1 cellular context compared by ENCODE assay signal in the genomic region with DNA sequence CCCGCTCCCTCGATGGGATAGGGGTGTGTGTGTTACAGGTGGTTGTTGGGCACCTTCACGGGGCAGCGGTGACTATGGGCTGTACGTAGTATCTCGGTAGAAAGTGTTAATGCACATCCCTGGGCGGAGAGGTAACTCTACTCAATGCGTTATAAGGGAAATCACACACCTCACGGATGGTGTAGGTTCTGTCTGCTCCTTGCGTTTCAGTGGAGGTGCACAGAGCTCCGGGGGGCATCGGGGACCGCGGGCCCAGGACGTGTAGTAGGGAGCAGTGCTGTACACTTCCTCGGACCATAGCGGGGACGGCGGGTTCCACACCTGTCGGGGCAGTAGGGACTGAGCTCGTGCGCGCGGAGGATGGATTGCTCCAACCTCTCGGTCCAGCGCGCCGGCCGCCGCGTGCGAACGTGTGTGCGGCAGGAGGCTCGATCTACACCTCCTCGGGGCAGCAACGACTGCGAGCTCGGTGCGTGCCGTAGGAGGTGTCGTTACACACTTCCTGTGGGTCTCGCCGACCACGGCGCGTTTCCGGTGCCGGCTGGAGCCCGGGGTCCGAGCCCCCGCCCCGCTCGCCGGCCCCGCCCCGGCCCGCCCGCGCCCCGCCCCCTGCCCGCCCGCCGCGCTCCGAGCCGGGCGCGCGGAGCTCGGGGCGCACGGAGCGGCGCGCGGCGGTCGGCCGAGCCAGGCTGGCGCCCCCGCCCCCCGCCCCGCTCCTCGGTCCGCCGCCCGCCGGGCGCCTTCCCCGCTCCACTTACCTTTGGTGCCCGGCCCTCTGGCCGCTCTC.
A peak's percentile ranks its signal among the peaks of the same experiment; 100 is the strongest.
TF ChIP-seq lines count a peak whose summit lies in the region.

A gene with protein sequence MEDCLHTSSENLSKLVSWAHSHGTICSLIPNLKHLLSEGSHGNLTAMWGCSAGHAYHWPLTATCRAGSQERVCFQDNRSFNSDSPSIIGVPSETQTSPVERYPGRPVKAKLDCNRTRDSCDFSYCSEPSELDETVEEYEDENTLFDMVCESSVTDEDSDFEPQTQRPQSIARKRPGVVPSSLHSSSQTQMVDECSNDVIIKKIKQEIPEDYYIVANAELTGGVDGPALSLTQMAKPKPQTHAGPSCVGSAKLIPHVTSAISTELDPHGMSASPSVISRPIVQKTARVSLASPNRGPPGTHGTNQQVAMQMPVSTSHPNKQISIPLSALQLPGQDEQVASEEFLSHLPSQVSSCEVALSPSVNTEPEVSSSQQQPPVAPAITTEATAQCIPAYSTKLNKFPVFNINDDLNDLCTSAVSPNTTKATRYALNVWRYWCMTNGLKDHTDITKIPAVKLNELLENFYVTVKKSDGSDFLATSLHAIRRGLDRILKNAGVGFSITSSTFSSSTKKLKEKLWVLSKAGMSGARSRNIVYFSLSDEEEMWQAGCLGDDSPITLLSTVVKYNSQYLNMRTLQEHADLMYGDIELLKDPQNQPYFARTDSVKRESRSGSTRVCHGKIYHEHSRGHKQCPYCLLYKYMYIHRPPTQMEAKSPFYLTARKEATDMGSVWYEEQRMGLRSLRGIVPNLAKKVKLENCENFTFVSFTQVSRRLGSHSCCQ (plus strand): TSS at position 607 of the 787 bp plus-strand sequence. CDS start 87,254 bp downstream, outside the sequence.

TF ChIP-seq in HepG2, 621 proteins besides CTCF, POLR2A, EP300 and RAD21 (continued from another document and continues in another):
- TF ChIP-seq, protein P1, sequence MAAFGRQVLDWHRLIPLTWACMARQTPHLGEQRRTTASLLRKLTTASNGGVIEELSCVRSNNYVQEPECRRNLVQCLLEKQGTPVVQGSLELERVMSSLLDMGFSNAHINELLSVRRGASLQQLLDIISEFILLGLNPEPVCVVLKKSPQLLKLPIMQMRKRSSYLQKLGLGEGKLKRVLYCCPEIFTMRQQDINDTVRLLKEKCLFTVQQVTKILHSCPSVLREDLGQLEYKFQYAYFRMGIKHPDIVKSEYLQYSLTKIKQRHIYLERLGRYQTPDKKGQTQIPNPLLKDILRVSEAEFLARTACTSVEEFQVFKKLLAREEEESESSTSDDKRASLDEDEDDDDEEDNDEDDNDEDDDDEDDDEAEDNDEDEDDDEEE (CRISPR knock-in tag; IDR thresholded peaks at IDR 0.05), result peak; percentile 85
- TF ChIP-seq ZNF431 (CRISPR knock-in tag; IDR thresholded peaks at IDR 0.05; ENCODE audit: borderline replicate concordance, low read depth) (peak; percentile 43; the same call in 1 of the 2 replicates), MYNN (CRISPR knock-in tag; IDR thresholded peaks at IDR 0.05; ENCODE audit: low read depth) (0 out of 2 replicates have a peak, but pooled peaks have one; percentile 68), TOE1 (CRISPR knock-in tag; IDR thresholded peaks at IDR 0.05) (no peak), SNAI1 (CRISPR knock-in tag; IDR thresholded peaks at IDR 0.05; ENCODE audit: borderline replicate concordance) (peak; percentile 81; the same call in 1 of the 2 replicates), MED8 (CRISPR knock-in tag; IDR thresholded peaks at IDR 0.05; ENCODE audit: insufficient replicate concordance) (peak; percentile 66), ZNF652 (CRISPR knock-in tag; IDR thresholded peaks at IDR 0.05; ENCODE audit: borderline replicate concordance, low read depth) (no peak), ZNF788 (CRISPR knock-in tag; IDR thresholded peaks at IDR 0.05; ENCODE audit: borderline replicate concordance) (0 out of 2 replicates have a peak, but pooled peaks have one; percentile 51), SKI (IDR thresholded peaks at IDR 0.05; ENCODE audit: partially characterized antibody) (no peak), TEAD2 (CRISPR knock-in tag; IDR thresholded peaks at IDR 0.05) (peak; percentile 84; the same call in 1 of the 2 replicates), RXRA (CRISPR knock-in tag; IDR thresholded peaks at IDR 0.05) (peak; percentile 87), FOXC1 (CRISPR knock-in tag; IDR thresholded peaks at IDR 0.05; ENCODE audit: borderline replicate concordance) (peak; percentile 95), PHF20 (CRISPR knock-in tag; IDR thresholded peaks at IDR 0.05) (peak; percentile 79), ZNF644 (CRISPR knock-in tag; IDR thresholded peaks at IDR 0.05; ENCODE audit: low read depth) (no peak), RFX3 (CRISPR knock-in tag; IDR thresholded peaks at IDR 0.05) (no peak), RFXAP (CRISPR knock-in tag; IDR thresholded peaks at IDR 0.05; ENCODE audit: borderline replicate concordance) (no peak; the same call in 1 of the 2 replicates), MAZ (IDR thresholded peaks at IDR 0.05; ENCODE audit: borderline replicate concordance, low read depth, low read length) (no peak), MAZ (CRISPR knock-in tag; IDR thresholded peaks at IDR 0.05; ENCODE audit: low read depth) (peak; percentile 82), ZBTB3 (CRISPR knock-in tag; IDR thresholded peaks at IDR 0.05; ENCODE audit: borderline replicate concordance, low read depth) (no peak), ZNF235 (CRISPR knock-in tag; IDR thresholded peaks at IDR 0.05; ENCODE audit: borderline replicate concordance) (peak; percentile 94), NCOA1 (CRISPR knock-in tag; IDR thresholded peaks at IDR 0.05) (0 out of 2 replicates have a peak, but pooled peaks have one; percentile 32), FOSL2 (CRISPR knock-in tag; IDR thresholded peaks at IDR 0.05) (peak; percentile 26; the same call in 1 of the 2 replicates), TBP (CRISPR knock-in tag; IDR thresholded peaks at IDR 0.05) (no peak), HNRNPK (IDR thresholded peaks at IDR 0.05; ENCODE audit: low read depth, low read length, poor library complexity, severe bottlenecking) (no peak), ZBTB8A (CRISPR knock-in tag; IDR thresholded peaks at IDR 0.05; ENCODE audit: borderline replicate concordance, low read depth) (no peak), ZNF572 (CRISPR knock-in tag; IDR thresholded peaks at IDR 0.05) (no peak)
- TF ChIP-seq, protein P2, sequence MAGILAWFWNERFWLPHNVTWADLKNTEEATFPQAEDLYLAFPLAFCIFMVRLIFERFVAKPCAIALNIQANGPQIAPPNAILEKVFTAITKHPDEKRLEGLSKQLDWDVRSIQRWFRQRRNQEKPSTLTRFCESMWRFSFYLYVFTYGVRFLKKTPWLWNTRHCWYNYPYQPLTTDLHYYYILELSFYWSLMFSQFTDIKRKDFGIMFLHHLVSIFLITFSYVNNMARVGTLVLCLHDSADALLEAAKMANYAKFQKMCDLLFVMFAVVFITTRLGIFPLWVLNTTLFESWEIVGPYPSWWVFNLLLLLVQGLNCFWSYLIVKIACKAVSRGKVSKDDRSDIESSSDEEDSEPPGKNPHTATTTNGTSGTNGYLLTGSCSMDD (CRISPR knock-in tag; IDR thresholded peaks at IDR 0.05), result peak; percentile 81; the same call in 1 of the 2 replicates
- TF ChIP-seq, protein P3, sequence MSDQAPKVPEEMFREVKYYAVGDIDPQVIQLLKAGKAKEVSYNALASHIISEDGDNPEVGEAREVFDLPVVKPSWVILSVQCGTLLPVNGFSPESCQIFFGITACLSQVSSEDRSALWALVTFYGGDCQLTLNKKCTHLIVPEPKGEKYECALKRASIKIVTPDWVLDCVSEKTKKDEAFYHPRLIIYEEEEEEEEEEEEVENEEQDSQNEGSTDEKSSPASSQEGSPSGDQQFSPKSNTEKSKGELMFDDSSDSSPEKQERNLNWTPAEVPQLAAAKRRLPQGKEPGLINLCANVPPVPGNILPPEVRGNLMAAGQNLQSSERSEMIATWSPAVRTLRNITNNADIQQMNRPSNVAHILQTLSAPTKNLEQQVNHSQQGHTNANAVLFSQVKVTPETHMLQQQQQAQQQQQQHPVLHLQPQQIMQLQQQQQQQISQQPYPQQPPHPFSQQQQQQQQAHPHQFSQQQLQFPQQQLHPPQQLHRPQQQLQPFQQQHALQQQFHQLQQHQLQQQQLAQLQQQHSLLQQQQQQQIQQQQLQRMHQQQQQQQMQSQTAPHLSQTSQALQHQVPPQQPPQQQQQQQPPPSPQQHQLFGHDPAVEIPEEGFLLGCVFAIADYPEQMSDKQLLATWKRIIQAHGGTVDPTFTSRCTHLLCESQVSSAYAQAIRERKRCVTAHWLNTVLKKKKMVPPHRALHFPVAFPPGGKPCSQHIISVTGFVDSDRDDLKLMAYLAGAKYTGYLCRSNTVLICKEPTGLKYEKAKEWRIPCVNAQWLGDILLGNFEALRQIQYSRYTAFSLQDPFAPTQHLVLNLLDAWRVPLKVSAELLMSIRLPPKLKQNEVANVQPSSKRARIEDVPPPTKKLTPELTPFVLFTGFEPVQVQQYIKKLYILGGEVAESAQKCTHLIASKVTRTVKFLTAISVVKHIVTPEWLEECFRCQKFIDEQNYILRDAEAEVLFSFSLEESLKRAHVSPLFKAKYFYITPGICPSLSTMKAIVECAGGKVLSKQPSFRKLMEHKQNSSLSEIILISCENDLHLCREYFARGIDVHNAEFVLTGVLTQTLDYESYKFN (CRISPR knock-in tag; conservative IDR thresholded peaks at IDR 0.05), result peak; percentile 49; the same call in 1 of the 2 replicates
- TF ChIP-seq, protein P4, sequence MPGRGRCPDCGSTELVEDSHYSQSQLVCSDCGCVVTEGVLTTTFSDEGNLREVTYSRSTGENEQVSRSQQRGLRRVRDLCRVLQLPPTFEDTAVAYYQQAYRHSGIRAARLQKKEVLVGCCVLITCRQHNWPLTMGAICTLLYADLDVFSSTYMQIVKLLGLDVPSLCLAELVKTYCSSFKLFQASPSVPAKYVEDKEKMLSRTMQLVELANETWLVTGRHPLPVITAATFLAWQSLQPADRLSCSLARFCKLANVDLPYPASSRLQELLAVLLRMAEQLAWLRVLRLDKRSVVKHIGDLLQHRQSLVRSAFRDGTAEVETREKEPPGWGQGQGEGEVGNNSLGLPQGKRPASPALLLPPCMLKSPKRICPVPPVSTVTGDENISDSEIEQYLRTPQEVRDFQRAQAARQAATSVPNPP (CRISPR knock-in tag; IDR thresholded peaks at IDR 0.05), result no peak
- TF ChIP-seq, protein P5, sequence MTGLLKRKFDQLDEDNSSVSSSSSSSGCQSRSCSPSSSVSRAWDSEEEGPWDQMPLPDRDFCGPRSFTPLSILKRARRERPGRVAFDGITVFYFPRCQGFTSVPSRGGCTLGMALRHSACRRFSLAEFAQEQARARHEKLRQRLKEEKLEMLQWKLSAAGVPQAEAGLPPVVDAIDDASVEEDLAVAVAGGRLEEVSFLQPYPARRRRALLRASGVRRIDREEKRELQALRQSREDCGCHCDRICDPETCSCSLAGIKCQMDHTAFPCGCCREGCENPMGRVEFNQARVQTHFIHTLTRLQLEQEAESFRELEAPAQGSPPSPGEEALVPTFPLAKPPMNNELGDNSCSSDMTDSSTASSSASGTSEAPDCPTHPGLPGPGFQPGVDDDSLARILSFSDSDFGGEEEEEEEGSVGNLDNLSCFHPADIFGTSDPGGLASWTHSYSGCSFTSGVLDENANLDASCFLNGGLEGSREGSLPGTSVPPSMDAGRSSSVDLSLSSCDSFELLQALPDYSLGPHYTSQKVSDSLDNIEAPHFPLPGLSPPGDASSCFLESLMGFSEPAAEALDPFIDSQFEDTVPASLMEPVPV (CRISPR knock-in tag; IDR thresholded peaks at IDR 0.05), result no peak
- TF ChIP-seq, protein P6, sequence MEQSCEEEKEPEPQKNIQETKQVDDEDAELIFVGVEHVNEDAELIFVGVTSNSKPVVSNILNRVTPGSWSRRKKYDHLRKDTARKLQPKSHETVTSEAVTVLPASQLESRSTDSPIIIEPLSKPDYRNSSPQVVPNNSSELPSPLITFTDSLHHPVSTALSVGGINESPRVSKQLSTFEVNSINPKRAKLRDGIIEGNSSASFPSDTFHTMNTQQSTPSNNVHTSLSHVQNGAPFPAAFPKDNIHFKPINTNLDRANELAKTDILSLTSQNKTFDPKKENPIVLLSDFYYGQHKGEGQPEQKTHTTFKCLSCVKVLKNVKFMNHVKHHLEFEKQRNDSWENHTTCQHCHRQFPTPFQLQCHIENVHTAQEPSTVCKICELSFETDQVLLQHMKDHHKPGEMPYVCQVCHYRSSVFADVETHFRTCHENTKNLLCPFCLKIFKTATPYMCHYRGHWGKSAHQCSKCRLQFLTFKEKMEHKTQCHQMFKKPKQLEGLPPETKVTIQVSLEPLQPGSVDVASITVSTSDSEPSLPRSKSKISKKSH (CRISPR knock-in tag; IDR thresholded peaks at IDR 0.05; ENCODE audit: borderline replicate concordance), result peak; percentile 86; the same call in 1 of the 2 replicates
- TF ChIP-seq, protein P7, sequence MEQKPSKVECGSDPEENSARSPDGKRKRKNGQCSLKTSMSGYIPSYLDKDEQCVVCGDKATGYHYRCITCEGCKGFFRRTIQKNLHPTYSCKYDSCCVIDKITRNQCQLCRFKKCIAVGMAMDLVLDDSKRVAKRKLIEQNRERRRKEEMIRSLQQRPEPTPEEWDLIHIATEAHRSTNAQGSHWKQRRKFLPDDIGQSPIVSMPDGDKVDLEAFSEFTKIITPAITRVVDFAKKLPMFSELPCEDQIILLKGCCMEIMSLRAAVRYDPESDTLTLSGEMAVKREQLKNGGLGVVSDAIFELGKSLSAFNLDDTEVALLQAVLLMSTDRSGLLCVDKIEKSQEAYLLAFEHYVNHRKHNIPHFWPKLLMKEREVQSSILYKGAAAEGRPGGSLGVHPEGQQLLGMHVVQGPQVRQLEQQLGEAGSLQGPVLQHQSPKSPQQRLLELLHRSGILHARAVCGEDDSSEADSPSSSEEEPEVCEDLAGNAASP (CRISPR knock-in tag; IDR thresholded peaks at IDR 0.05; ENCODE audit: borderline replicate concordance), result 0 out of 2 replicates have a peak, but pooled peaks have one; percentile 51
- TF ChIP-seq, protein P8, sequence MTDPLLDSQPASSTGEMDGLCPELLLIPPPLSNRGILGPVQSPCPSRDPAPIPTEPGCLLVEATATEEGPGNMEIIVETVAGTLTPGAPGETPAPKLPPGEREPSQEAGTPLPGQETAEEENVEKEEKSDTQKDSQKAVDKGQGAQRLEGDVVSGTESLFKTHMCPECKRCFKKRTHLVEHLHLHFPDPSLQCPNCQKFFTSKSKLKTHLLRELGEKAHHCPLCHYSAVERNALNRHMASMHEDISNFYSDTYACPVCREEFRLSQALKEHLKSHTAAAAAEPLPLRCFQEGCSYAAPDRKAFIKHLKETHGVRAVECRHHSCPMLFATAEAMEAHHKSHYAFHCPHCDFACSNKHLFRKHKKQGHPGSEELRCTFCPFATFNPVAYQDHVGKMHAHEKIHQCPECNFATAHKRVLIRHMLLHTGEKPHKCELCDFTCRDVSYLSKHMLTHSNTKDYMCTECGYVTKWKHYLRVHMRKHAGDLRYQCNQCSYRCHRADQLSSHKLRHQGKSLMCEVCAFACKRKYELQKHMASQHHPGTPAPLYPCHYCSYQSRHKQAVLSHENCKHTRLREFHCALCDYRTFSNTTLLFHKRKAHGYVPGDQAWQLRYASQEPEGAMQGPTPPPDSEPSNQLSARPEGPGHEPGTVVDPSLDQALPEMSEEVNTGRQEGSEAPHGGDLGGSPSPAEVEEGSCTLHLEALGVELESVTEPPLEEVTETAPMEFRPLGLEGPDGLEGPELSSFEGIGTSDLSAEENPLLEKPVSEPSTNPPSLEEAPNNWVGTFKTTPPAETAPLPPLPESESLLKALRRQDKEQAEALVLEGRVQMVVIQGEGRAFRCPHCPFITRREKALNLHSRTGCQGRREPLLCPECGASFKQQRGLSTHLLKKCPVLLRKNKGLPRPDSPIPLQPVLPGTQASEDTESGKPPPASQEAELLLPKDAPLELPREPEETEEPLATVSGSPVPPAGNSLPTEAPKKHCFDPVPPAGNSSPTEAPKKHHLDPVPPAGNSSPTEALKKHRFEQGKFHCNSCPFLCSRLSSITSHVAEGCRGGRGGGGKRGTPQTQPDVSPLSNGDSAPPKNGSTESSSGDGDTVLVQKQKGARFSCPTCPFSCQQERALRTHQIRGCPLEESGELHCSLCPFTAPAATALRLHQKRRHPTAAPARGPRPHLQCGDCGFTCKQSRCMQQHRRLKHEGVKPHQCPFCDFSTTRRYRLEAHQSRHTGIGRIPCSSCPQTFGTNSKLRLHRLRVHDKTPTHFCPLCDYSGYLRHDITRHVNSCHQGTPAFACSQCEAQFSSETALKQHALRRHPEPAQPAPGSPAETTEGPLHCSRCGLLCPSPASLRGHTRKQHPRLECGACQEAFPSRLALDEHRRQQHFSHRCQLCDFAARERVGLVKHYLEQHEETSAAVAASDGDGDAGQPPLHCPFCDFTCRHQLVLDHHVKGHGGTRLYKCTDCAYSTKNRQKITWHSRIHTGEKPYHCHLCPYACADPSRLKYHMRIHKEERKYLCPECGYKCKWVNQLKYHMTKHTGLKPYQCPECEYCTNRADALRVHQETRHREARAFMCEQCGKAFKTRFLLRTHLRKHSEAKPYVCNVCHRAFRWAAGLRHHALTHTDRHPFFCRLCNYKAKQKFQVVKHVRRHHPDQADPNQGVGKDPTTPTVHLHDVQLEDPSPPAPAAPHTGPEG (CRISPR knock-in tag; IDR thresholded peaks at IDR 0.05), result peak; percentile 91
